ENCODE assay signal across 11 cellular contexts in the genomic region with DNA sequence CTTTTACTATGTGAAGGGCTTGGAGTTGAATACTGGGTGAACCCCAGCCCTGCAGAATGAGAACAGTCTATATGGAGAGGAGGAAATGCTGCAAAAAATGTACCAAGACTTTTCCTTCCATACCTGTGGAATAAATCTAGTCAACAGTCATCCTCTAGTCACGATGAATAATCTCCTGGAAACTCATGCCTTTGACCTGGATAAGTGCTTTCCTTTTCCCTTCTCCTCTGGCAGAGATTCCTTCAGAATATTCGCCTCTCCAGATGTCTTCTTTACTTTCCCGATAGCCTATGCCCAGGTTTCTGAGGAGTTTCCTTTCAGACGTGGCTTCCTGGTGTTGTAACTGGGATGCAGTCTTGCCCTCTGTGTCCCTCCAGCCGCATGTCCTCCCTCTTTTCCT. TPM values are rescaled to one million over a fixed set of nuclear protein-coding genes. Genes with fewer than 3 reads are reported as not detected.
A peak's percentile ranks its signal among the peaks of the same experiment; 100 is the strongest.
DNase-seq lines count a peak whose midpoint lies in the region; ATAC-seq and TF ChIP-seq lines count a peak whose summit lies in the region.
"Had no signal": no experiment of that assay in that cellular context is flagged by ENCODE, and none has a peak within 500 bp of the region (broad histone marks: within the 10 kb centered on the region; RNA-seq: fewer than 3 reads in every experiment).

No MANE protein-coding gene starts in this region.

- peaks cover 3% of the 10 kb centered on the region for H3K79me1 ChIP-seq in mesenchymal stem cell (replicated peaks; ENCODE audit: low read length, poor library complexity, severe bottlenecking)

- no peaks in the 10 kb centered on the region for H3K9me3 ChIP-seq in mesenchymal stem cell (ENCODE audit: control insufficient read depth, low read length)
- H3K9me3 ChIP-seq: spleen had no signal

- H3K36me3 Mint-ChIP-seq in HFFc6 (ENCODE audit: low read depth): no peaks in the 10 kb centered on the region
- H3K36me3 Mint-ChIP-seq in activated naive CD8-positive, alpha-beta T cell treated with anti-CD3 and anti-CD28 coated beads, Interleukin-2, amount 10 ng/mL, durations not matched to agents 7 days and 5 days: peaks cover 9% of the 10 kb centered on the region

- H3K18ac ChIP-seq in mesenchymal stem cell (ENCODE audit: low read depth in 1 of 2, low read length in 2 of 2): peak overlapping the region in 1 of 2 experiments; percentile 48

- DNase-seq in AG20443 (ENCODE audit: low spot score): peak; percentile 22
- DNase-seq in HFFc6: peak; percentile 41
- DNase-seq in activated naive CD8-positive, alpha-beta T cell treated with anti-CD3 and anti-CD28 coated beads, Interleukin-2, amount 10 ng/mL, durations not matched to agents 7 days and 5 days: no peak
- peak; percentile 26 for DNase-seq in mesenchymal stem cell
- no peak for DNase-seq in GM19240 (ENCODE audit: insufficient read length, low spot score)
- DNase-seq in ecto neural progenitor cell (ENCODE audit: low spot score): no peak
- DNase-seq in KG1 (lab: John Stamatoyannopoulos, UW): no peak
- DNase-seq: NCI-H1105 treated with DMSO at 0.1 percent for 48 hours, spleen, SW 1271 had no signal

- POLR2A ChIA-PET in activated naive CD8-positive, alpha-beta T cell treated with anti-CD3 and anti-CD28 coated beads, Interleukin-2, amount 10 ng/mL, durations not matched to agents 7 days and 5 days (lab: Charles Lee): interaction anchor here (1.1 to 6.0 kb wide), 3 partner anchors 43 to 457 kb away, joined by 5 to 49 read pairs (median 20); partner anchors contain the start of gene TIPARP

- no peak overlapping the region for H3K23ac ChIP-seq in mesenchymal stem cell (ENCODE audit: low read length in 2 of 2)

- H4K8ac ChIP-seq in mesenchymal stem cell (ENCODE audit: low read length): no peak overlapping the region

- H3K9me3 Mint-ChIP-seq in HFFc6: no peaks in the 10 kb centered on the region
- H3K9me3 Mint-ChIP-seq in activated naive CD8-positive, alpha-beta T cell treated with anti-CD3 and anti-CD28 coated beads, Interleukin-2, amount 10 ng/mL, durations not matched to agents 7 days and 5 days: no peaks in the 10 kb centered on the region

- WGBS in mesenchymal stem cell: 31% methylated on average over 5 of the region's 5 CpGs

- no peak overlapping the region for H3K4me2 ChIP-seq in mesenchymal stem cell (ENCODE audit: low read length, poor library complexity, severe bottlenecking)

- H3K4me1 ChIP-seq in mesenchymal stem cell (ENCODE audit: control insufficient read depth, insufficient read depth, low read depth, low read length): peaks cover 53% of the 10 kb centered on the region

- no peaks in the 10 kb centered on the region for H3K27me3 Mint-ChIP-seq in HFFc6 (ENCODE audit: insufficient read depth)
- no peaks in the 10 kb centered on the region for H3K27me3 Mint-ChIP-seq in activated naive CD8-positive, alpha-beta T cell treated with anti-CD3 and anti-CD28 coated beads, Interleukin-2, amount 10 ng/mL, durations not matched to agents 7 days and 5 days

- H3K36me3 ChIP-seq in mesenchymal stem cell (ENCODE audit: control insufficient read depth in 1 of 2, insufficient read depth in 2 of 2, low read depth in 1 of 2, low read length in 2 of 2): no peaks in the 10 kb centered on the region

- no peak overlapping the region for H3K4me3 ChIP-seq in mesenchymal stem cell (ENCODE audit: insufficient read depth in 1 of 2, low read depth in 1 of 2, low read length in 2 of 2)
- H3K4me3 ChIP-seq: spleen had no signal

- H3K4ac ChIP-seq in mesenchymal stem cell (ENCODE audit: low read depth in 1 of 2, low read length in 2 of 2): peak overlapping the region in 1 of 2 experiments; percentile 33

- H3K27ac ChIP-seq in mesenchymal stem cell (ENCODE audit: low read length, poor library complexity, severe bottlenecking): no peak overlapping the region

- TF ChIP-seq CTCF in HFFc6 (IDR thresholded peaks at IDR 0.05): no peak

- H3K27me3 ChIP-seq in mesenchymal stem cell (ENCODE audit: control insufficient read depth in 1 of 2, insufficient read depth in 1 of 2, low read length in 2 of 2): no peaks in the 10 kb centered on the region
- H3K27me3 ChIP-seq: spleen had no signal

- no peak overlapping the region for H4K91ac ChIP-seq in mesenchymal stem cell (ENCODE audit: low read length)

- no peak overlapping the region for H2BK15ac ChIP-seq in mesenchymal stem cell (ENCODE audit: low read depth, poor library complexity, severe bottlenecking)

- no peak overlapping the region for H2AFZ ChIP-seq in mesenchymal stem cell (ENCODE audit: low read depth, low read length)

- no peak overlapping the region for H2BK12ac ChIP-seq in mesenchymal stem cell (ENCODE audit: low read length in 2 of 2)

- H2AK5ac ChIP-seq in mesenchymal stem cell (ENCODE audit: low read length, severe bottlenecking): peak overlapping the region; percentile 80

- peaks cover 100% of the 10 kb centered on the region for H3K4me1 Mint-ChIP-seq in HFFc6 (ENCODE audit: low read depth)
- peaks cover 76% of the 10 kb centered on the region for H3K4me1 Mint-ChIP-seq in activated naive CD8-positive, alpha-beta T cell treated with anti-CD3 and anti-CD28 coated beads, Interleukin-2, amount 10 ng/mL, durations not matched to agents 7 days and 5 days

- H3K9ac ChIP-seq in mesenchymal stem cell (ENCODE audit: low read length): no peak overlapping the region

- H2BK5ac ChIP-seq in mesenchymal stem cell (ENCODE audit: low read depth, low read length, poor library complexity, severe bottlenecking): no peak overlapping the region

- peak overlapping the region; percentile 70 for H3K27ac Mint-ChIP-seq in HFFc6
- H3K27ac Mint-ChIP-seq in activated naive CD8-positive, alpha-beta T cell treated with anti-CD3 and anti-CD28 coated beads, Interleukin-2, amount 10 ng/mL, durations not matched to agents 7 days and 5 days: peak overlapping the region; percentile 94

- no peak overlapping the region for H2BK120ac ChIP-seq in mesenchymal stem cell (ENCODE audit: low read depth, low read length)

- ATAC-seq in activated naive CD8-positive, alpha-beta T cell treated with anti-CD3 and anti-CD28 coated beads, Interleukin-2, amount 10 ng/mL, durations not matched to agents 7 days and 5 days (ENCODE audit: low read depth): no peak
- no peak for ATAC-seq in GM19351 (IDR thresholded peaks at IDR 0.05; ENCODE audit: unreplicated experiment)

- H3K14ac ChIP-seq in mesenchymal stem cell (ENCODE audit: low read length in 2 of 2): no peak overlapping the region

- H3K4me3 Mint-ChIP-seq in HFFc6: peak overlapping the region; percentile 20
- peak overlapping the region; percentile 69 for H3K4me3 Mint-ChIP-seq in activated naive CD8-positive, alpha-beta T cell treated with anti-CD3 and anti-CD28 coated beads, Interleukin-2, amount 10 ng/mL, durations not matched to agents 7 days and 5 days

RNA-seq across cellular contexts. Expression of gene CCNL1, which starts 28.1 kb away (rescaled TPM):
- total RNA-seq in HFFc6 (2021; fragmentation: NEBNext Ultra II Directional; extraction: Animal tissue kit (Norgen Biotek cat#: 25700)): 10 to 100 TPM; 47.4 to 74.3 (median 65.1) TPM
- total RNA-seq in activated naive CD8-positive, alpha-beta T cell treated with anti-CD3 and anti-CD28 coated beads, Interleukin-2, amount 10 ng/mL, durations not matched to agents 7 days and 5 days: 100 to 1,000 TPM; 276 to 280 TPM
- polyA plus RNA-seq in mesenchymal stem cell (2013, experiment 1 of 2): 87.8 TPM
- polyA plus RNA-seq in mesenchymal stem cell (2013, experiment 2 of 2): 78.4 TPM

Comparison
In these comparisons a context has a peak if more than half of its experiments do, and no peak if none do; other contexts are left out.
1. DNase-seq: peak in AG20443 (single experiment), HFFc6 (single experiment) and mesenchymal stem cell (single experiment); none in activated naive CD8-positive, alpha-beta T cell treated with anti-CD3 and anti-CD28 coated beads, Interleukin-2, amount 10 ng/mL, durations not matched to agents 7 days and 5 days (single experiment), GM19240 (single experiment), ecto neural progenitor cell (single experiment) and KG1 (single experiment).